ENCODE assay signal across 15 cellular contexts in genomic region chr2:215514516-215514915, GRCh38.
DNase-seq lines count a peak whose midpoint lies in the region; ATAC-seq, FAIRE-seq and TF ChIP-seq lines count a peak whose summit lies in the region.
"Had no signal": no experiment of that assay in that cellular context is flagged by ENCODE, and none has a peak within 500 bp of the region (broad histone marks: within the 10 kb centered on the region; RNA-seq: fewer than 3 reads in every experiment).

No MANE protein-coding gene starts in this region.

- H3K9me3 ChIP-seq in HepG2 (ENCODE audit: low read length), result no peaks in the 10 kb centered on the region
- H3K9me3 ChIP-seq in right lobe of liver, result no peaks in the 10 kb centered on the region
- no peaks in the 10 kb centered on the region for H3K9me3 ChIP-seq in lower lobe of right lung
- no peaks in the 10 kb centered on the region for H3K9me3 ChIP-seq in trophoblast cell (ENCODE audit: insufficient read depth, low read depth, low read length)
- H3K9me3 ChIP-seq in PC-3 (ENCODE audit: low read length), result no peaks in the 10 kb centered on the region
- H3K9me3 ChIP-seq: BLaER1 treated with 17β-estradiol and CSF1 and Interleukin-3, amounts not matched to agents 10 nM and 100 nM had no signal

- DNase-seq in HepG2 (ENCODE audit: low spot score), result no peak
- no peak for DNase-seq in right lobe of liver
- DNase-seq in lower lobe of right lung, result peak; percentile 32
- no peak for DNase-seq in trophoblast cell
- DNase-seq in activated CD4-positive, alpha-beta memory T cell treated with anti-CD3 and anti-CD28 coated beads, Interleukin-2, amount 10 ng/mL, durations not matched to agents 7 days and 5 days, result no peak
- no peak for DNase-seq in PC-3
- no peak for DNase-seq in HuH-7.5 (ENCODE audit: low spot score)
- DNase-seq: ACHN; CD4-positive, CD25-positive, alpha-beta regulatory T cell; DMS79; H7 had no signal

- H3K14ac ChIP-seq in trophoblast cell (ENCODE audit: low read length), result no peak overlapping the region

- H3K9ac ChIP-seq in HepG2 (ENCODE audit: insufficient read depth, low read depth, low read length) (no peak overlapping the region), trophoblast cell (ENCODE audit: low read length) (no peak overlapping the region), PC-3 (ENCODE audit: low read length) (no peak overlapping the region)
- H3K9ac ChIP-seq: BLaER1 treated with 17β-estradiol and CSF1 and Interleukin-3, amounts not matched to agents 10 nM and 100 nM had no signal

- CTCF ChIA-PET in HepG2 (lab: Yijun Ruan, JAX; ENCODE audit: low intra/inter-chr PET ratio, low total read pairs), result no interaction called here
- CTCF ChIA-PET in activated CD4-positive, alpha-beta memory T cell treated with anti-CD3 and anti-CD28 coated beads, Interleukin-2, amount 10 ng/mL, durations not matched to agents 7 days and 5 days (lab: Charles Lee), result no interaction called here
- CTCF ChIA-PET in PC-3 (lab: Charles Lee), result no interaction called here

- WGBS in HepG2 (ENCODE audit: low lambda C conversion rate), result 97% methylated on average over 16 of the region's 16 CpGs
- 93% methylated on average over 8 of the region's 16 CpGs for WGBS in right lobe of liver (ENCODE audit: insufficient coverage, low coverage, low lambda C conversion rate, missing lambda C conversion rate)
- no CpG with 5 or more reads among the region's 16 CpGs for WGBS in trophoblast cell (ENCODE audit: extremely low coverage, insufficient coverage, insufficient read length)

- no peak for TF ChIP-seq RAD21 in HepG2 (CRISPR knock-in tag; IDR thresholded peaks at IDR 0.05)

- H4K8ac ChIP-seq in trophoblast cell (ENCODE audit: low read depth, low read length), result no peak overlapping the region

- intact Hi-C loops in HepG2 (cut with micrococcal nuclease; ENCODE audit: unreplicated experiment) (no loop called here), right lobe of liver (cut with DNase I) (no loop called here), lower lobe of right lung (cut with DNase I) (no loop called here), PC-3 (cut with micrococcal nuclease) (no loop called here)

- H3K4me2 ChIP-seq in HepG2 (ENCODE audit: low read depth, low read length), result no peak overlapping the region
- H3K4me2 ChIP-seq in trophoblast cell (ENCODE audit: low read length), result no peak overlapping the region
- H3K4me2 ChIP-seq in PC-3 (ENCODE audit: low read length), result no peak overlapping the region
- H3K4me2 ChIP-seq: BLaER1 treated with 17β-estradiol and CSF1 and Interleukin-3, amounts not matched to agents 10 nM and 100 nM; GM23338 had no signal

- in situ Hi-C loops in HepG2 (cut with HindIII; ENCODE audit: extremely low pct_ligation_motif_present, low pct_unique_long_range_greater_than_20kb), result no loop called here

- no peak overlapping the region for H4K91ac ChIP-seq in trophoblast cell (ENCODE audit: low read depth, low read length)

- TF ChIP-seq EP300 in HepG2 (IDR thresholded peaks at IDR 0.05; ENCODE audit: low read depth in 2 of 2, low read length in 2 of 2) (no peak), HepG2 (CRISPR knock-in tag; IDR thresholded peaks at IDR 0.05; ENCODE audit: borderline replicate concordance) (no peak)

- no peak overlapping the region for H2AFZ ChIP-seq in HepG2 (ENCODE audit: low read length)
- no peak overlapping the region for H2AFZ ChIP-seq in trophoblast cell (ENCODE audit: insufficient read depth, low read length, poor library complexity)
- H2AFZ ChIP-seq in PC-3 (ENCODE audit: low read length), result no peak overlapping the region
- H2AFZ ChIP-seq: GM23338 had no signal

- no peaks in the 10 kb centered on the region for H3K9me3 Mint-ChIP-seq in activated CD4-positive, alpha-beta memory T cell treated with anti-CD3 and anti-CD28 coated beads, Interleukin-2, amount 10 ng/mL, durations not matched to agents 7 days and 5 days
- H3K9me3 Mint-ChIP-seq: GM23338 had no signal

- no peaks in the 10 kb centered on the region for H3K36me3 Mint-ChIP-seq in activated CD4-positive, alpha-beta memory T cell treated with anti-CD3 and anti-CD28 coated beads, Interleukin-2, amount 10 ng/mL, durations not matched to agents 7 days and 5 days (ENCODE audit: low read depth)
- H3K36me3 Mint-ChIP-seq: CD4-positive, CD25-positive, alpha-beta regulatory T cell had no signal

- H3K4me3 ChIP-seq in HepG2 (replicated peaks in 1 of 3; ENCODE audit: insufficient read depth in 1 of 3, low read depth in 2 of 3, low read length in 3 of 3), result no peak overlapping the region
- no peak overlapping the region for H3K4me3 ChIP-seq in right lobe of liver
- H3K4me3 ChIP-seq in lower lobe of right lung, result no peak overlapping the region
- peak overlapping the region; percentile 6 for H3K4me3 ChIP-seq in trophoblast cell (ENCODE audit: low read depth, low read length)
- H3K4me3 ChIP-seq in PC-3 (ENCODE audit: low read length), result no peak overlapping the region
- H3K4me3 ChIP-seq: BLaER1 treated with 17β-estradiol and CSF1 and Interleukin-3, amounts not matched to agents 10 nM and 100 nM; GM23338 had no signal

- H3K4me1 ChIP-seq in HepG2 (ENCODE audit: insufficient read depth, low read length), result peaks cover 14% of the 10 kb centered on the region
- peaks cover 0 to 16% (median 0%) of the 10 kb centered on the region in 4 donors for H3K4me1 ChIP-seq in right lobe of liver
- no peaks in the 10 kb centered on the region for H3K4me1 ChIP-seq in lower lobe of right lung
- H3K4me1 ChIP-seq in trophoblast cell (ENCODE audit: control insufficient read depth in 1 of 2, insufficient read depth in 2 of 2, low read length in 2 of 2), result no peaks in the 10 kb centered on the region
- no peaks in the 10 kb centered on the region for H3K4me1 ChIP-seq in PC-3 (ENCODE audit: insufficient read depth, low read length)
- H3K4me1 ChIP-seq: BLaER1 treated with 17β-estradiol and CSF1 and Interleukin-3, amounts not matched to agents 10 nM and 100 nM had no signal

- H2BK120ac ChIP-seq in trophoblast cell (ENCODE audit: insufficient read depth, low read length, poor library complexity), result no peak overlapping the region

- H3K27ac ChIP-seq in HepG2 (ENCODE audit: extremely low read length, insufficient read depth, low read length) (no peak overlapping the region), right lobe of liver (no peak overlapping the region), lower lobe of right lung (no peak overlapping the region), trophoblast cell (ENCODE audit: low read depth, low read length) (no peak overlapping the region), PC-3 (ENCODE audit: low read length) (no peak overlapping the region)
- H3K27ac ChIP-seq: BLaER1 treated with 17β-estradiol and CSF1 and Interleukin-3, amounts not matched to agents 10 nM and 100 nM had no signal

- H3K79me2 ChIP-seq in HepG2 (ENCODE audit: insufficient read depth, low read length) (no peaks in the 10 kb centered on the region), trophoblast cell (ENCODE audit: control insufficient read depth, insufficient read depth, low read length, poor library complexity) (no peaks in the 10 kb centered on the region), PC-3 (ENCODE audit: low read length) (no peaks in the 10 kb centered on the region)

- H4K20me1 ChIP-seq in HepG2 (ENCODE audit: insufficient read depth, low read length), result no peaks in the 10 kb centered on the region
- H4K20me1 ChIP-seq in PC-3 (ENCODE audit: low read length), result no peaks in the 10 kb centered on the region
- H4K20me1 ChIP-seq: BLaER1 treated with 17β-estradiol and CSF1 and Interleukin-3, amounts not matched to agents 10 nM and 100 nM had no signal

- H3K4me3 Mint-ChIP-seq in activated CD4-positive, alpha-beta memory T cell treated with anti-CD3 and anti-CD28 coated beads, Interleukin-2, amount 10 ng/mL, durations not matched to agents 7 days and 5 days, result no peak overlapping the region
- H3K4me3 Mint-ChIP-seq: CD4-positive, CD25-positive, alpha-beta regulatory T cell; GM23338 had no signal

- POLR2A ChIA-PET in HepG2 (lab: Yijun Ruan, JAX) (no interaction called here), PC-3 (lab: Charles Lee; ENCODE audit: unreplicated experiment) (no interaction called here)
- POLR2A ChIA-PET in activated CD4-positive, alpha-beta memory T cell treated with anti-CD3 and anti-CD28 coated beads, Interleukin-2, amount 10 ng/mL, durations not matched to agents 7 days and 5 days (lab: Charles Lee), result no interaction called here

- TF ChIP-seq POLR2A in HepG2 (IDR thresholded peaks at IDR 0.05; ENCODE audit: insufficient read depth in 1 of 2, low read depth in 2 of 2, low read length in 2 of 2) (no peak), right lobe of liver (IDR thresholded peaks at IDR 0.05) (no peak)

- H2BK5ac ChIP-seq in trophoblast cell (ENCODE audit: low read depth, low read length, poor library complexity), result no peak overlapping the region

- no TSS peak for BruUV-seq in HepG2 (replicated peaks; lab: Mats Ljungman, UMichigan)
- no TSS peak for BruUV-seq in PC-3 (replicated peaks; lab: Mats Ljungman, UMichigan)

- FAIRE-seq in HepG2 (lab: Jason Lieb, UNC), result no peak
- FAIRE-seq: GM12891 had no signal

- no peaks in the 10 kb centered on the region for H3K4me1 Mint-ChIP-seq in activated CD4-positive, alpha-beta memory T cell treated with anti-CD3 and anti-CD28 coated beads, Interleukin-2, amount 10 ng/mL, durations not matched to agents 7 days and 5 days
- H3K4me1 Mint-ChIP-seq: CD4-positive, CD25-positive, alpha-beta regulatory T cell; GM23338 had no signal

- no peak for TF ChIP-seq CTCF in HepG2 (CRISPR knock-in tag; IDR thresholded peaks at IDR 0.05)
- no peak for TF ChIP-seq CTCF in right lobe of liver (IDR thresholded peaks at IDR 0.05)
- no peak for TF ChIP-seq CTCF in lower lobe of right lung (IDR thresholded peaks at IDR 0.05)
- TF ChIP-seq CTCF in PC-3 (conservative IDR thresholded peaks at IDR 0.05; ENCODE audit: low read depth, low read length), result no peak

- H3K79me1 ChIP-seq in trophoblast cell (ENCODE audit: low read length), result no peaks in the 10 kb centered on the region

- H3K36me3 ChIP-seq in HepG2 (replicated peaks in 1 of 2; ENCODE audit: control insufficient read depth in 1 of 2, insufficient read depth in 2 of 2, low read length in 2 of 2), result no peaks in the 10 kb centered on the region
- no peaks in the 10 kb centered on the region for H3K36me3 ChIP-seq in right lobe of liver
- H3K36me3 ChIP-seq in lower lobe of right lung, result no peaks in the 10 kb centered on the region
- no peaks in the 10 kb centered on the region for H3K36me3 ChIP-seq in trophoblast cell (ENCODE audit: control insufficient read depth in 1 of 2, insufficient read depth in 2 of 2, low read length in 2 of 2)
- H3K36me3 ChIP-seq in PC-3 (ENCODE audit: low read depth, low read length), result no peaks in the 10 kb centered on the region
- H3K36me3 ChIP-seq: BLaER1 treated with 17β-estradiol and CSF1 and Interleukin-3, amounts not matched to agents 10 nM and 100 nM had no signal

- H3K18ac ChIP-seq in trophoblast cell (ENCODE audit: low read length), result no peak overlapping the region

- no peaks in the 10 kb centered on the region for H3F3A ChIP-seq in PC-3 (ENCODE audit: low read length, unreplicated experiment)

- H3K4ac ChIP-seq in trophoblast cell (ENCODE audit: low read depth, low read length), result no peak overlapping the region

- H2BK12ac ChIP-seq in trophoblast cell (ENCODE audit: low read length), result no peak overlapping the region

- H3K27me3 ChIP-seq in HepG2 (ENCODE audit: control insufficient read depth in 1 of 2, insufficient read depth in 2 of 2, low read length in 2 of 2) (0 out of 5 replicates have a peak, but pooled peaks cover 0 to 1% of the 10 kb centered on the region in 2 experiments), right lobe of liver (no peaks in the 10 kb centered on the region), lower lobe of right lung (ENCODE audit: low read depth) (no peaks in the 10 kb centered on the region), trophoblast cell (ENCODE audit: insufficient read depth, low read length) (no peaks in the 10 kb centered on the region), PC-3 (ENCODE audit: low read length) (no peaks in the 10 kb centered on the region)
- H3K27me3 ChIP-seq: BLaER1 treated with 17β-estradiol and CSF1 and Interleukin-3, amounts not matched to agents 10 nM and 100 nM had no signal

- no peaks in the 10 kb centered on the region for H3K27me3 Mint-ChIP-seq in activated CD4-positive, alpha-beta memory T cell treated with anti-CD3 and anti-CD28 coated beads, Interleukin-2, amount 10 ng/mL, durations not matched to agents 7 days and 5 days
- H3K27me3 Mint-ChIP-seq: CD4-positive, CD25-positive, alpha-beta regulatory T cell had no signal

- H3K23ac ChIP-seq in trophoblast cell (ENCODE audit: low read length), result no peak overlapping the region

- ATAC-seq in HepG2, result no peak
- ATAC-seq in right lobe of liver, result no peak
- no peak for ATAC-seq in lower lobe of right lung
- no peak for ATAC-seq in HG03520 (IDR thresholded peaks at IDR 0.05; ENCODE audit: unreplicated experiment)
- ATAC-seq in PC-3, result no peak
- ATAC-seq: GM23338 had no signal

- no peak overlapping the region for H4K12ac ChIP-seq in trophoblast cell (ENCODE audit: low read depth, low read length)

- H2AK5ac ChIP-seq in trophoblast cell (ENCODE audit: low read length), result no peak overlapping the region

- H3K9me2 ChIP-seq in PC-3 (replicated peaks; ENCODE audit: low read length), result no peaks in the 10 kb centered on the region

- H3K27ac Mint-ChIP-seq in activated CD4-positive, alpha-beta memory T cell treated with anti-CD3 and anti-CD28 coated beads, Interleukin-2, amount 10 ng/mL, durations not matched to agents 7 days and 5 days, result no peak overlapping the region
- H3K27ac Mint-ChIP-seq: CD4-positive, CD25-positive, alpha-beta regulatory T cell; GM23338 had no signal
